Comparison of ENCODE assay signal across 16 cellular contexts in the genomic region with DNA sequence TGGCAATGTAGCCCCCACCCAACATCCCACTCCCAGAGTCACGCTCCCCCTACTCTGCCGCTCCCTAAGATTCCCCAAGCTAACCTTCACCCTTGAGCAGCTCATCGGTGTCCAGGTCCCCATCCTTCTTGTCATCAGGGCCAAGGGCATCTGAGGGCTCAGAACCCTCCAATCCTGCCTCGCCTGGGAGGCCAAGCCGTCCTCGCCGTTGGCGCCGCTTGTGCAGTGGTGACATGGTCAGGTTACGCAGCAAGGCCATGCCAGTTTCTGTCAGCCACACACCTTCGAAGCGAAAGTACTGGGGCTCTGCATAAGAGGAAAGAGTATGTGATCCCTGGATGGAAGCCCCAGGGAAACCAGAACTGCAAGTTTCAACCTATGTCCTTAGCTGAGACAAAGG. TPM values are rescaled to one million over a fixed set of nuclear protein-coding genes. Genes with fewer than 3 reads are reported as not detected.
"Had no signal": no experiment of that assay in that cellular context is flagged by ENCODE, and none has a peak within 500 bp of the region (broad histone marks: within the 10 kb centered on the region; RNA-seq: fewer than 3 reads in every experiment).

No MANE protein-coding gene starts in this region.

- H3K4me1 Mint-ChIP-seq: activated T-helper 17 cell treated with anti-CD3 and anti-CD28 coated beads, Interleukin-2, amount 50 U/mL, for 72 hours; nephron progenitor cell had no signal

- DNase-seq: activated CD4-positive, alpha-beta T cell treated with anti-CD3 and anti-CD28 coated beads, Interleukin-2, amount 50 U/mL, for 4 hours; activated naive CD4-positive, alpha-beta T cell treated with anti-CD3 and anti-CD28 coated beads, Interleukin-2, amount 10 ng/mL, durations not matched to agents 7 days and 5 days; adrenal gland; caudate nucleus; effector CD4-positive, alpha-beta T cell; heart left ventricle; mesenchymal stem cell; nephron progenitor cell; stimulated activated CD4-positive, alpha-beta T cell treated with anti-CD3 and anti-CD28 coated beads, Interleukin-15, amount 100 ng/mL, for 24 hours; stimulated activated CD4-positive, alpha-beta T cell treated with anti-CD3 and anti-CD28 coated beads, Interleukin-4, amount 100 ng/mL, for 24 hours; tibial artery; uterus had no signal

- H3K9me3 ChIP-seq: adrenal gland, heart left ventricle, ovary, tibial artery, uterus had no signal

- H3K4me3 Mint-ChIP-seq: activated naive CD4-positive, alpha-beta T cell treated with anti-CD3 and anti-CD28 coated beads, Interleukin-2, amount 10 ng/mL, durations not matched to agents 7 days and 5 days; activated T-helper 17 cell treated with anti-CD3 and anti-CD28 coated beads, Interleukin-2, amount 50 U/mL, for 72 hours; nephron progenitor cell had no signal

- H3K27me3 ChIP-seq: adrenal gland, heart left ventricle, ovary, tibial artery, uterus had no signal

- H3K4me1 ChIP-seq: adrenal gland, tibial artery, uterus had no signal

- H3K27ac Mint-ChIP-seq: activated T-helper 17 cell treated with anti-CD3 and anti-CD28 coated beads, Interleukin-2, amount 50 U/mL, for 72 hours; nephron progenitor cell had no signal

- H3K9me3 Mint-ChIP-seq: activated naive CD4-positive, alpha-beta T cell treated with anti-CD3 and anti-CD28 coated beads, Interleukin-2, amount 10 ng/mL, durations not matched to agents 7 days and 5 days; activated T-helper 17 cell treated with anti-CD3 and anti-CD28 coated beads, Interleukin-2, amount 50 U/mL, for 72 hours; nephron progenitor cell had no signal

- H3K36me3 ChIP-seq: ovary had no signal

- H3K27me3 Mint-ChIP-seq: activated naive CD4-positive, alpha-beta T cell treated with anti-CD3 and anti-CD28 coated beads, Interleukin-2, amount 10 ng/mL, durations not matched to agents 7 days and 5 days; activated T-helper 17 cell treated with anti-CD3 and anti-CD28 coated beads, Interleukin-2, amount 50 U/mL, for 72 hours had no signal

- H3K27ac ChIP-seq: adrenal gland, coronary artery, heart left ventricle, ovary, tibial artery, uterus had no signal

- H3K4me3 ChIP-seq: adrenal gland, coronary artery, heart left ventricle, ovary, tibial artery, uterus had no signal

RNA-seq across cellular contexts. Expression of a gene that starts 45.5 kb away (rescaled TPM):
- total RNA-seq: left lobe of liver had no signal

RNA-seq across cellular contexts. Expression of a gene that starts 49.9 kb away (rescaled TPM):
- total RNA-seq: left lobe of liver had no signal
